10 cellular contexts compared by ENCODE assay signal in the genomic region with DNA sequence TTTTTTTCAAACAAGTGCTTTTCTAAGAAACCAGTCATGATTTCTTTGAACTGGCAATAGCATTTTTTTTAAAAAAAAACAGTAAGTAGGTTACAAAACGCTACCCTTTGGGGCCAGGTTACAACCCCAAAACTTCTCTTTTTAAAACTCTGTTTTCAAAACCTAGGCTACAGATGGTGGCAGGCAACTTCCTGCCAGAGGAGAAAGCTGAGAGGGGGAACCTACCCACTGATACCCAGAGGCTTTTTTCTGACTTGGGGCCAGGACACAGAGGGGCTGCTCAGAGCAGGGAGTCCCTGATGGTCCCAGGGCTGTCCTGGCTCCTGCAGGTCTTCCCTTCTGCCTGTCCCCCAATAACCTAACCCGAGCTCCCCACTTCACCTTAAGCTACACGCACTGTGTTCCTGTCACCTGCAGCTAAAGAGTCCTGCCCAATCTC. TPM values are rescaled to one million over a fixed set of nuclear protein-coding genes. Genes with fewer than 3 reads are reported as not detected.
DNase-seq lines count a peak whose midpoint lies in the region; ATAC-seq and TF ChIP-seq lines count a peak whose summit lies in the region.
"Had no signal": no experiment of that assay in that cellular context is flagged by ENCODE, and none has a peak within 500 bp of the region (broad histone marks: within the 10 kb centered on the region; RNA-seq: fewer than 3 reads in every experiment).

No MANE protein-coding gene starts in this region.

- H3K4me3 Mint-ChIP-seq in stimulated activated effector memory CD8-positive, alpha-beta T cell treated with anti-CD3 and anti-CD28 coated beads, Interleukin-12 subunit alpha, Interleukin-12 subunit beta, amount 100 ng/mL, for 72 hours: peak overlapping the region; percentile 61

- no peaks in the 10 kb centered on the region for H3K36me3 ChIP-seq in suprapubic skin
- H3K36me3 ChIP-seq: prostate gland had no signal

- TF ChIP-seq CTCF in suprapubic skin (IDR thresholded peaks at IDR 0.05): no peak

- no peaks in the 10 kb centered on the region for H3K27me3 ChIP-seq in suprapubic skin

- peak; percentile 25 for DNase-seq in T follicular helper cell (ENCODE audit: low read depth)
- peak; percentile 83 for DNase-seq in central memory CD4-positive, alpha-beta T cell
- DNase-seq in stimulated activated effector memory CD8-positive, alpha-beta T cell treated with anti-CD3 and anti-CD28 coated beads, Interleukin-12 subunit alpha, Interleukin-12 subunit beta, amount 100 ng/mL, for 72 hours (ENCODE audit: low spot score in 2 of 2): peak in 1 of 2 donors; percentile 78
- DNase-seq in suprapubic skin (ENCODE audit: low spot score in 2 of 2): no peak
- no peak for DNase-seq in NCI-H1417 treated with DMSO at 0.1 percent for 48 hours (lab: John Stamatoyannopoulos, UW)
- no peak for DNase-seq in NCI-H526 (lab: John Stamatoyannopoulos, UW)
- DNase-seq: cortex of kidney had no signal

- TF ChIP-seq POLR2A in suprapubic skin (IDR thresholded peaks at IDR 0.05): no peak

- peaks cover 14% of the 10 kb centered on the region for H3K36me3 Mint-ChIP-seq in stimulated activated effector memory CD8-positive, alpha-beta T cell treated with anti-CD3 and anti-CD28 coated beads, Interleukin-12 subunit alpha, Interleukin-12 subunit beta, amount 100 ng/mL, for 72 hours

- 71% methylated on average over 3 of the region's 3 CpGs for WGBS in suprapubic skin

- peaks cover 66% of the 10 kb centered on the region for H3K4me1 Mint-ChIP-seq in stimulated activated effector memory CD8-positive, alpha-beta T cell treated with anti-CD3 and anti-CD28 coated beads, Interleukin-12 subunit alpha, Interleukin-12 subunit beta, amount 100 ng/mL, for 72 hours

- ATAC-seq in GM21367 (IDR thresholded peaks at IDR 0.05; ENCODE audit: unreplicated experiment) (peak; percentile 40), GM21360 (IDR thresholded peaks at IDR 0.05; ENCODE audit: unreplicated experiment) (no peak)
- ATAC-seq in stimulated activated effector memory CD8-positive, alpha-beta T cell treated with anti-CD3 and anti-CD28 coated beads, Interleukin-12 subunit alpha, Interleukin-12 subunit beta, amount 100 ng/mL, for 72 hours: peak; percentile 69

- no peak overlapping the region for H3K27ac ChIP-seq in suprapubic skin
- H3K27ac ChIP-seq: prostate gland had no signal

- H3K27ac Mint-ChIP-seq in stimulated activated effector memory CD8-positive, alpha-beta T cell treated with anti-CD3 and anti-CD28 coated beads, Interleukin-12 subunit alpha, Interleukin-12 subunit beta, amount 100 ng/mL, for 72 hours: peak overlapping the region; percentile 90

- TF ChIP-seq EP300 in suprapubic skin (IDR thresholded peaks at IDR 0.05): no peak

- H3K4me3 ChIP-seq in suprapubic skin: no peak overlapping the region
- H3K4me3 ChIP-seq: prostate gland had no signal

- no peaks in the 10 kb centered on the region for H3K9me3 ChIP-seq in suprapubic skin
- H3K9me3 ChIP-seq: prostate gland had no signal

- H3K9me3 Mint-ChIP-seq in stimulated activated effector memory CD8-positive, alpha-beta T cell treated with anti-CD3 and anti-CD28 coated beads, Interleukin-12 subunit alpha, Interleukin-12 subunit beta, amount 100 ng/mL, for 72 hours: no peaks in the 10 kb centered on the region

- H3K4me1 ChIP-seq in suprapubic skin: peaks cover 45% of the 10 kb centered on the region

RNA-seq across cellular contexts. Expression of gene STN1, which starts 6.9 kb away (rescaled TPM):
- 10 to 100 TPM; 13.8 to 24.8 (median 22.9) TPM for total RNA-seq in suprapubic skin

RNA-seq across cellular contexts. Expression of gene SH3PXD2A, which starts 55.7 kb away (rescaled TPM):
- 10 to 100 TPM; 55.7 to 71.8 (median 66.8) TPM for total RNA-seq in suprapubic skin

RNA-seq across cellular contexts. Expression of gene SLK, which starts 55.9 kb away (rescaled TPM):
- 10 to 100 TPM; 38.1 to 81.4 (median 56.3) TPM for total RNA-seq in suprapubic skin

Comparison
In these comparisons a context has a peak if more than half of its experiments do, and no peak if none do; other contexts are left out.
1. DNase-seq: peak in T follicular helper cell (single experiment) and central memory CD4-positive, alpha-beta T cell (single experiment); none in suprapubic skin (0 of 2), NCI-H1417 treated with DMSO at 0.1 percent for 48 hours (single experiment) and NCI-H526 (0 of 2).